ENCODE assay signal across 7 cellular contexts in the genomic region with DNA sequence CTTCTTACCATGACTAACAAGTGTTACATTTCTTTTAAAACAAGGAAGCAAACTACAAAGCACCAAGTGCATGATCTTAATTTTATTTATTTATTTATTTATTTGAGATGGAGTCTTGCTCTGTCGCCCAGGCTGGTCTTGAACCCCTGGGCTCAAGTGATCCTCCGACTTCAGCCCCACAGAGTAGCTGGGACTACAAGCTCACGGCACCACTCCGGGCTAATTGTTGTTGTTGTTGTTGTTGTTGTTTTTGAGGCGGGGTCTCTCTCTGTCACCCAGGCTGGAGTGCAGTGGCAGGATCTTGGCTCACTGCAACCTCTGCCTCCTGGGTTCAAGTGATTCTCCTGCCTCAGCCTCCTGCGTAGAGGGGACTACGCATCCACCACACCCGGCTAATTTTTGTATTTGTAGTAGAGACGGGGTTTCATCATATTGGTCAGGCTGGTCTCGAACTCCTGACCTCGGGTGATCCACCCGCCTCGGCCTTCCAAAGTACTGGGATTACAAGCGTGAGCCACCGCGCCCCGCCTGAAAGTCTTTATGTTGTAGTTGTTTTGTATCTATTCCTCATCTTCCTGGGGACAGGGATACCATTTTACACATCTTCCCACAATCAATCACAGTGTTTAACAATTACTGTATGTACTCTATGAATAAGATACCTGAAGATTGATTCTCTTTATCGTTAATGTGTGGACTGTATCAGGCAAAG. TPM values are rescaled to one million over a fixed set of nuclear protein-coding genes. Genes with fewer than 3 reads are reported as not detected.
DNase-seq lines count a peak whose midpoint lies in the region; ATAC-seq and TF ChIP-seq lines count a peak whose summit lies in the region.
"Not testable (repeated sequence)": the region's sequence is repeated elsewhere in the genome, so short reads cannot be mapped to it uniquely, and the experiment has no call there.

No MANE protein-coding gene starts in this region.

- peak overlapping the region; percentile 93 for H3K4me3 Mint-ChIP-seq in activated CD8-positive, alpha-beta memory T cell treated with anti-CD3 and anti-CD28 coated beads, Interleukin-2, amount 10 ng/mL, durations not matched to agents 7 days and 5 days

- CTCF ChIA-PET in OCI-LY7 (lab: Charles Lee; ENCODE audit: unreplicated experiment); activated CD8-positive, alpha-beta memory T cell treated with anti-CD3 and anti-CD28 coated beads, Interleukin-2, amount 10 ng/mL, durations not matched to agents 7 days and 5 days (lab: Charles Lee): not testable (repeated sequence)

- H3K4me1 ChIP-seq in OCI-LY7 (ENCODE audit: insufficient read depth, low read length, poor library complexity, severe bottlenecking) = peaks cover 17% of the 10 kb centered on the region
- not testable (repeated sequence) for H3K4me1 ChIP-seq in breast epithelium; cardiac muscle cell (ENCODE audit: low read depth); muscle layer of duodenum (ENCODE audit: control insufficient read depth in 1 of 2, insufficient read depth in 2 of 2, low read length in 2 of 2); skeletal muscle satellite cell (ENCODE audit: control insufficient read depth, insufficient read depth, low read length)

- H3K27ac ChIP-seq in OCI-LY7 (ENCODE audit: low read depth, low read length, poor library complexity, severe bottlenecking) = not testable (repeated sequence)
- H3K27ac ChIP-seq in breast epithelium = peak overlapping the region; percentile 99 to 100
- H3K27ac ChIP-seq in cardiac muscle cell = peak overlapping the region; percentile 97
- H3K27ac ChIP-seq in muscle layer of duodenum (ENCODE audit: low read length) = peak overlapping the region; percentile 80

- not testable (repeated sequence) for TF ChIP-seq POLR2A in breast epithelium (IDR thresholded peaks at IDR 0.05)

- H3K9me3 ChIP-seq in OCI-LY7 (ENCODE audit: low read length); breast epithelium; cardiac muscle cell (ENCODE audit: low read depth); muscle layer of duodenum (ENCODE audit: control insufficient read depth in 1 of 2, low read length in 2 of 2); skeletal muscle satellite cell (replicated peaks; ENCODE audit: low read length): not testable (repeated sequence)

- peak overlapping the region; percentile 89 for H3K9ac ChIP-seq in skeletal muscle satellite cell (ENCODE audit: low read depth, low read length)

- POLR2A ChIA-PET in OCI-LY7 (lab: Charles Lee) = not testable (repeated sequence)

- H3K9me3 Mint-ChIP-seq in activated CD8-positive, alpha-beta memory T cell treated with anti-CD3 and anti-CD28 coated beads, Interleukin-2, amount 10 ng/mL, durations not matched to agents 7 days and 5 days (ENCODE audit: low read depth) = not testable (repeated sequence)

- intact Hi-C loops in OCI-LY7 (cut with micrococcal nuclease; ENCODE audit: unreplicated experiment) = loop anchor here (10.0 kb wide), 1 partner anchor 686 kb away; no protein-coding TSS in a partner anchor
- intact Hi-C loops in breast epithelium (cut with DNase I; ENCODE audit: low total_unique reads) = not testable (repeated sequence)

- H3K36me3 Mint-ChIP-seq in activated CD8-positive, alpha-beta memory T cell treated with anti-CD3 and anti-CD28 coated beads, Interleukin-2, amount 10 ng/mL, durations not matched to agents 7 days and 5 days = not testable (repeated sequence)

- BruUV-seq in OCI-LY7 (replicated peaks; lab: Mats Ljungman, UMichigan) = not testable (repeated sequence)

- peak overlapping the region; percentile 92 for H2AFZ ChIP-seq in OCI-LY7 (ENCODE audit: low read length)

- peak overlapping the region; percentile 87 for H3K4me2 ChIP-seq in OCI-LY7 (ENCODE audit: low read length)
- H3K4me2 ChIP-seq in skeletal muscle satellite cell (ENCODE audit: low read length) = peak overlapping the region; percentile 83

- not testable (repeated sequence) for H3K27me3 ChIP-seq in H7 (ENCODE audit: control insufficient read depth, insufficient read depth, low read length); breast epithelium; cardiac muscle cell; muscle layer of duodenum (ENCODE audit: low read depth, low read length); skeletal muscle satellite cell (ENCODE audit: control insufficient read depth, insufficient read depth, low read length)

- peaks cover 26% of the 10 kb centered on the region for H3K4me1 Mint-ChIP-seq in activated CD8-positive, alpha-beta memory T cell treated with anti-CD3 and anti-CD28 coated beads, Interleukin-2, amount 10 ng/mL, durations not matched to agents 7 days and 5 days

- H3K4me3 ChIP-seq in H7 (ENCODE audit: insufficient read depth, low read depth, low read length) (peak overlapping the region; percentile 65; the same call in 1 of the 2 replicates), OCI-LY7 (ENCODE audit: low read depth, low read length, poor library complexity, severe bottlenecking) (peak overlapping the region; percentile 77), breast epithelium (peak overlapping the region in 2 of 3 donors; percentile 90 to 100), cardiac muscle cell (peak overlapping the region; percentile 93), muscle layer of duodenum (ENCODE audit: low read depth in 1 of 2, low read length in 2 of 2) (peak overlapping the region in 1 of 2 donors; percentile 80), skeletal muscle satellite cell (ENCODE audit: low read length) (peak overlapping the region; percentile 75)

- H3K79me2 ChIP-seq in OCI-LY7 (ENCODE audit: insufficient read depth, low read depth, low read length) = not testable (repeated sequence)

- H4K20me1 ChIP-seq in OCI-LY7 (ENCODE audit: insufficient read depth, low read length) = not testable (repeated sequence)

- not testable (repeated sequence) for H3K9me2 ChIP-seq in OCI-LY7 (ENCODE audit: insufficient read depth, low read length)

- not testable (repeated sequence) for H3K27me3 Mint-ChIP-seq in activated CD8-positive, alpha-beta memory T cell treated with anti-CD3 and anti-CD28 coated beads, Interleukin-2, amount 10 ng/mL, durations not matched to agents 7 days and 5 days

- TF ChIP-seq CTCF in OCI-LY7 (conservative IDR thresholded peaks at IDR 0.05; ENCODE audit: low read length); breast epithelium (IDR thresholded peaks at IDR 0.05); cardiac muscle cell (IDR thresholded peaks at IDR 0.05; ENCODE audit: low read depth, low read length): not testable (repeated sequence)

- not testable (repeated sequence) for ATAC-seq in activated CD8-positive, alpha-beta memory T cell treated with anti-CD3 and anti-CD28 coated beads, Interleukin-2, amount 10 ng/mL, durations not matched to agents 7 days and 5 days

- not testable (repeated sequence) for DNase-seq in H7; OCI-LY7 (ENCODE audit: low spot score); activated CD8-positive, alpha-beta memory T cell treated with anti-CD3 and anti-CD28 coated beads, Interleukin-2, amount 10 ng/mL, durations not matched to agents 7 days and 5 days; breast epithelium (ENCODE audit: low spot score in 2 of 2); cardiac muscle cell (ENCODE audit: low read depth in 1 of 2, low spot score in 1 of 2)

- H3K36me3 ChIP-seq in H7 (replicated peaks; ENCODE audit: control insufficient read depth, insufficient read depth, low read length); OCI-LY7 (ENCODE audit: insufficient read depth, low read length); breast epithelium; cardiac muscle cell; muscle layer of duodenum (ENCODE audit: control insufficient read depth in 1 of 2, insufficient read depth in 2 of 2, low read length in 2 of 2); skeletal muscle satellite cell (ENCODE audit: insufficient read depth, low read length): not testable (repeated sequence)

- peak overlapping the region; percentile 82 for H3K27ac Mint-ChIP-seq in activated CD8-positive, alpha-beta memory T cell treated with anti-CD3 and anti-CD28 coated beads, Interleukin-2, amount 10 ng/mL, durations not matched to agents 7 days and 5 days

RNA-seq across cellular contexts. Expression of a gene that starts 1.2 kb away (rescaled TPM):
- 15.8 and 31.6 TPM in 2 replicates for total RNA-seq in H7 (2014; rRNA removed; shearing (Covaris generic))
- total RNA-seq in OCI-LY7 (2014; rRNA removed; shearing (Covaris generic)) = 2.3 and 4.0 TPM in 2 replicates
- total RNA-seq in OCI-LY7 (2022) (0.74 and 0.95 TPM in 2 replicates), breast epithelium (100 to 1,000 TPM in 2 of 3 donors, 10 to 100 TPM in 1; 20.8 to 193 (median 129) TPM), cardiac muscle cell (9.8 and 18.7 TPM in 2 replicates)
- total RNA-seq in activated CD8-positive, alpha-beta memory T cell treated with anti-CD3 and anti-CD28 coated beads, Interleukin-2, amount 10 ng/mL, durations not matched to agents 7 days and 5 days = 10 to 100 TPM in 1 of 2 experiments, 1 to 10 TPM in 1; 6.8 to 13.7 TPM
- 10.8 and 17.8 TPM in 2 replicates for polyA plus RNA-seq in cardiac muscle cell
- 1.5 and 2.3 TPM in 2 replicates for total RNA-seq in skeletal muscle satellite cell (2012; rRNA removed)

RNA-seq across cellular contexts. Expression of a gene that starts 16.2 kb away (rescaled TPM):
- total RNA-seq in H7 (2014; rRNA removed; shearing (Covaris generic)) = 39.6 and 49.5 TPM in 2 replicates
- 40.8 and 44.9 TPM in 2 replicates for total RNA-seq in OCI-LY7 (2014; rRNA removed; shearing (Covaris generic))
- total RNA-seq in OCI-LY7 (2022) (33.8 and 34.9 TPM in 2 replicates), breast epithelium (10 to 100 TPM; 65.4 to 85.9 (median 76.1) TPM), cardiac muscle cell (46.4 and 59.5 TPM in 2 replicates)
- 10 to 100 TPM; 29.0 to 33.1 TPM for total RNA-seq in activated CD8-positive, alpha-beta memory T cell treated with anti-CD3 and anti-CD28 coated beads, Interleukin-2, amount 10 ng/mL, durations not matched to agents 7 days and 5 days
- polyA plus RNA-seq in cardiac muscle cell = 97.8 and 114 TPM in 2 replicates
- 35.2 and 37.8 TPM in 2 replicates for total RNA-seq in skeletal muscle satellite cell (2012; rRNA removed)
